ENCODE assay signal across 8 cellular contexts in genomic region chr1:8004803-8005573, GRCh38. TPM values are rescaled to one million over a fixed set of nuclear protein-coding genes. Genes with fewer than 3 reads are reported as not detected.
DNase-seq lines count a peak whose midpoint lies in the region; ATAC-seq and TF ChIP-seq lines count a peak whose summit lies in the region.

No MANE protein-coding gene starts in this region.

- H3K27ac ChIP-seq in HEK293 (ENCODE audit: extremely low read depth, low read depth, low read length), result peak overlapping the region; percentile 40
- peak overlapping the region; percentile 96 for H3K27ac ChIP-seq in epithelial cell of prostate

- DNase-seq in NOMO-1 treated with DMSO at 0.1 percent for 48 hours (lab: John Stamatoyannopoulos, UW; ENCODE audit: unreplicated experiment), result peak; percentile 68
- DNase-seq in epithelial cell of prostate (ENCODE audit: low read depth, low spot score), result peak; percentile 98
- no peak for DNase-seq in neural crest cell (ENCODE audit: low read depth, low spot score)
- DNase-seq in putamen (ENCODE audit: low spot score), result no peak
- no peak for DNase-seq in cortex of kidney (lab: John Stamatoyannopoulos, UW)
- no peak for DNase-seq in GM20000 (ENCODE audit: low spot score)

- H3K9me3 ChIP-seq in HEK293 (ENCODE audit: control insufficient read depth, insufficient read depth, low read depth, low read length), result no peaks in the 10 kb centered on the region

- H3K27me3 Mint-ChIP-seq in neural crest cell (ENCODE audit: low read depth), result no peaks in the 10 kb centered on the region

- CTCF ChIA-PET in HEK293 (lab: Yijun Ruan, JAX), result interaction anchor here (0.6 to 2.2 kb wide), 8 partner anchors 10 to 306 kb away, joined by 3 to 9 read pairs (median 4); no protein-coding TSS in a partner anchor

- TF ChIP-seq CTCF in HEK293 (tag by site-specific recombination; IDR thresholded peaks at IDR 0.05) (no peak), neural crest cell (conservative IDR thresholded peaks at IDR 0.05) (no peak), GM20000 (IDR thresholded peaks at IDR 0.05; ENCODE audit: extremely low read depth, missing control alignments) (no peak)

- H3K36me3 ChIP-seq in HEK293 (ENCODE audit: control insufficient read depth in 2 of 2, insufficient read depth in 1 of 2, low read length in 2 of 2), result peaks cover 0 to 9% of the 10 kb centered on the region in 2 experiments; a peak in 1 of 3 replicates

- no peak for ATAC-seq in GM19467 (IDR thresholded peaks at IDR 0.05; ENCODE audit: unreplicated experiment)

- POLR2A ChIA-PET in HEK293 (lab: Yijun Ruan, JAX), result interaction anchor here (0.6 to 1.2 kb wide), 2 partner anchors 30 to 44 kb away, joined by 3 read pairs; partner anchors contain the start of gene PARK7

- no peak overlapping the region for H3K4me3 ChIP-seq in HEK293 (ENCODE audit: low read depth, low read length)

- H3K36me3 Mint-ChIP-seq in neural crest cell (ENCODE audit: low read depth), result peaks cover 3% of the 10 kb centered on the region

- H3K4me1 ChIP-seq in HEK293 (ENCODE audit: control insufficient read depth, insufficient read depth, low read length), result peaks cover 10% of the 10 kb centered on the region

- H3K4me3 Mint-ChIP-seq in neural crest cell, result no peak overlapping the region

- no peaks in the 10 kb centered on the region for H3K9me3 Mint-ChIP-seq in neural crest cell

- peaks cover 8% of the 10 kb centered on the region for H3K4me1 Mint-ChIP-seq in neural crest cell

- H3K27ac Mint-ChIP-seq in neural crest cell (ENCODE audit: unreplicated experiment), result peak overlapping the region; percentile 5

TF ChIP-seq in HEK293, 187 proteins besides CTCF, POLR2A, EP300 and RAD21 (continues in another document):
- TF ChIP-seq ZNF426 (tag by site-specific recombination; IDR thresholded peaks at IDR 0.05) (no peak), ZNF133 (tag by site-specific recombination; IDR thresholded peaks at IDR 0.05) (no peak), ZNF140 (tag by site-specific recombination; IDR thresholded peaks at IDR 0.05) (no peak), MYNN (tag by site-specific recombination; IDR thresholded peaks at IDR 0.05; ENCODE audit: borderline replicate concordance) (no peak; the same call in 1 of the 2 replicates), OSR2 (tag by site-specific recombination; IDR thresholded peaks at IDR 0.05) (peak; percentile 99), KLF17 (tag by site-specific recombination; IDR thresholded peaks at IDR 0.05) (peak; percentile 43; the same call in 1 of the 2 replicates), ZNF664 (tag by site-specific recombination; IDR thresholded peaks at IDR 0.05) (no peak), ZNF704 (tag by site-specific recombination; IDR thresholded peaks at IDR 0.05) (no peak), ZNF324 (tag by site-specific recombination; IDR thresholded peaks at IDR 0.05) (no peak), ZNF654 (tag by site-specific recombination; IDR thresholded peaks at IDR 0.05; ENCODE audit: low read depth) (no peak), TCF7L2 (IDR thresholded peaks at IDR 0.05; ENCODE audit: borderline replicate concordance, low read depth, low read length) (no peak), ZFHX2 (tag by site-specific recombination; conservative IDR thresholded peaks at IDR 0.05) (no peak), ZSCAN23 (tag by site-specific recombination; IDR thresholded peaks at IDR 0.05) (no peak), ZNF223 (tag by site-specific recombination; IDR thresholded peaks at IDR 0.05) (peak; percentile 76), ZNF830 (tag by site-specific recombination; IDR thresholded peaks at IDR 0.05; ENCODE audit: low read depth) (no peak), PRDM6 (tag by site-specific recombination; IDR thresholded peaks at IDR 0.05) (no peak), ZNF660 (tag by site-specific recombination; IDR thresholded peaks at IDR 0.05) (peak; percentile 83), ZNF629 (tag by site-specific recombination; IDR thresholded peaks at IDR 0.05) (peak; percentile 67), ZNF114 (tag by site-specific recombination; IDR thresholded peaks at IDR 0.05) (no peak), ZNF513 (tag by site-specific recombination; IDR thresholded peaks at IDR 0.05) (no peak), PRDM1 (tag by site-specific recombination; IDR thresholded peaks at IDR 0.05) (no peak), PATZ1 (tag by site-specific recombination; IDR thresholded peaks at IDR 0.05) (0 out of 2 replicates have a peak, but pooled peaks have one; percentile 21), ZNF837 (tag by site-specific recombination; IDR thresholded peaks at IDR 0.05) (no peak), PBX3 (CRISPR knock-in tag; IDR thresholded peaks at IDR 0.05) (no peak), ZNF23 (tag by site-specific recombination; IDR thresholded peaks at IDR 0.05; ENCODE audit: borderline replicate concordance) (no peak)

RNA-seq across cellular contexts. Expression of gene ERRFI1, which starts 21.1 kb away (rescaled TPM):
- total RNA-seq in neural crest cell, result 23.3 and 24.0 TPM in 2 replicates

RNA-seq across cellular contexts. Expression of gene PARK7, which starts 43.5 kb away (rescaled TPM):
- total RNA-seq in neural crest cell, result 383 and 386 TPM in 2 replicates

Comparison
In these comparisons a context has a peak if more than half of its experiments do, and no peak if none do; other contexts are left out.
1. DNase-seq: peak in NOMO-1 treated with DMSO at 0.1 percent for 48 hours (single experiment) and epithelial cell of prostate (single experiment); none in neural crest cell (single experiment), putamen (single experiment), cortex of kidney (single experiment) and GM20000 (single experiment).